ENCODE assay signal across 2 cellular contexts in genomic region chr14:18918345-18918744, GRCh38. TPM values are rescaled to one million over a fixed set of nuclear protein-coding genes. Genes with fewer than 3 reads are reported as not detected.
"Had no signal": no experiment of that assay in that cellular context is flagged by ENCODE, and none has a peak within 500 bp of the region (broad histone marks: within the 10 kb centered on the region; RNA-seq: fewer than 3 reads in every experiment).

No MANE protein-coding gene starts in this region.

RNA-seq across cellular contexts. Expression of gene POTEM, which starts 48.9 kb away (rescaled TPM):
- total RNA-seq: G401, GM12878 had no signal
